Comparison of ENCODE assay signal across 8 cellular contexts in the genomic region with DNA sequence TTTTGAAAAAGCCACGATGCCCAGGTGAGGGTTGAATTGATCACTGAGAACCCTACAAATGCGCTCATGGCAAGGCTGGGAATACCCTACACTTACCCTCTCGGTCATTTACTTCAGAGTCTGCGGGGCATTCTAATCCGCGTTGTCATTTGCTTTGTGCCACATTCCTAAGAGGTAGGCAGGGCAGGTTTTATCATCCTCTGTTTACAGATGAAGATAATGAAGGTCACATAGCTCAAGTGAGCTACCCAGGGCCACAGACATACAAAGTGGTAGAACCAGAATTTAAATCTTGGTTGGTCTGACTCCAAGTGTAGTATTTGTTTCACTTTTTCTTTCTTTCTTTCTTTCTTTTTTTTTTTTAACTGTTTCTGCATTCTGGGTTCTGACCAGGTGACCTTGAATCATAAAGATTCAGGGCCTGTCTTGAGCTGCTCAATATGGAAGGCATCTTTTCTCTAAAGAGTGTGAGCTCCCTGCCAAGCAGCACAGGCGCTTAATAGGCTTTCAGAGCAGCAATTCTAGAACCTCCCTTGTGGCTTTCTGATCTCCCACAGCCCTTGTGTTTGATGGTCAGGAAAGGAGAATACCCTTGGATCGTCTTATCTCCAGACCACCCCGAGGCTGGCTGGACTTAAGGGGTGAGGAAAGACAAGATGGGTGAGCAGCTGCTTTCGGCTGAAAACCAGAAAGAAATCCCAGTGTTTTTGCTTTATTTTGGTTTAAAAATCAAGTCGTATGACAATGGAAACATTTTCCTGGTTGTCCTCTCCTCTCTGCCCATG. TPM values are rescaled to one million over a fixed set of nuclear protein-coding genes. Genes with fewer than 3 reads are reported as not detected.
DNase-seq lines count a peak whose midpoint lies in the region; ATAC-seq and TF ChIP-seq lines count a peak whose summit lies in the region.

No MANE protein-coding gene starts in this region.

- peak overlapping the region; percentile 81 for H3K27ac Mint-ChIP-seq in Caco-2 (ENCODE audit: unreplicated experiment)
- H3K27ac Mint-ChIP-seq in T-cell, result peak overlapping the region; percentile 99

- no peak for TF ChIP-seq CTCF in Caco-2 (IDR thresholded peaks at IDR 0.05; ENCODE audit: insufficient read depth in 1 of 2, low read depth in 1 of 2, low read length in 1 of 2, severe bottlenecking in 1 of 2, unreplicated experiment in 1 of 2)

- H3K27me3 Mint-ChIP-seq in Caco-2 (ENCODE audit: insufficient read depth, unreplicated experiment), result no peaks in the 10 kb centered on the region
- no peaks in the 10 kb centered on the region for H3K27me3 Mint-ChIP-seq in T-cell

- H3K9me3 ChIP-seq in Caco-2, result no peaks in the 10 kb centered on the region
- H3K9me3 ChIP-seq in mononuclear cell (ENCODE audit: low read depth, low read length), result no peaks in the 10 kb centered on the region

- ATAC-seq in GM21528 (IDR thresholded peaks at IDR 0.05; ENCODE audit: low FRiP score, unreplicated experiment) (peak; percentile 24), T-cell (replicated peaks in 1 of 4) (peak in 2 of 4 experiments; percentile 10 to 34), GM18858 (IDR thresholded peaks at IDR 0.05; ENCODE audit: unreplicated experiment) (no peak), HG03045 (IDR thresholded peaks at IDR 0.05; ENCODE audit: unreplicated experiment) (no peak)

- H3K4me1 Mint-ChIP-seq in Caco-2 (ENCODE audit: low read depth, unreplicated experiment) (peaks cover 29% of the 10 kb centered on the region), T-cell (peaks cover 62 to 79% (median 74%) of the 10 kb centered on the region in 3 donors)

- BruUV-seq in Caco-2 (replicated peaks; lab: Mats Ljungman, UMichigan), result TSS peak; percentile 86

- peak overlapping the region; percentile 43 for H3K4me3 Mint-ChIP-seq in Caco-2 (ENCODE audit: unreplicated experiment)
- peak overlapping the region; percentile 95 to 99 (median 99) for H3K4me3 Mint-ChIP-seq in T-cell

- POLR2A ChIA-PET in Caco-2 (lab: Charles Lee), result interaction anchor here (0.5 to 1.6 kb wide), 5 partner anchors 34 to 1800 kb away, joined by 3 to 9 read pairs (median 4); partner anchors contain the start of genes ERG28 and TTLL5
- POLR2A ChIA-PET in T-cell (lab: Charles Lee), result interaction anchor here (0.5 to 1.2 kb wide), 3 partner anchors 18 to 742 kb away, joined by 4 to 9 read pairs (median 5); no protein-coding TSS in a partner anchor

- H3K4me3 ChIP-seq in Caco-2 (ENCODE audit: low read depth, low read length) (no peak overlapping the region), mononuclear cell (ENCODE audit: low read length) (peak overlapping the region; percentile 48)

- H3K27me3 ChIP-seq in Caco-2 (replicated peaks; ENCODE audit: control insufficient read depth, insufficient read depth, low read length) (no peaks in the 10 kb centered on the region), mononuclear cell (ENCODE audit: insufficient read depth, low read length) (no peaks in the 10 kb centered on the region)

- H3K9me3 Mint-ChIP-seq in Caco-2 (ENCODE audit: unreplicated experiment) (no peaks in the 10 kb centered on the region), T-cell (no peaks in the 10 kb centered on the region)

- intact Hi-C loops in Caco-2 (cut with micrococcal nuclease; ENCODE audit: unreplicated experiment), result loop anchor here (1.0 to 2.0 kb wide), 4 partner anchors 32 to 139 kb away; partner anchors contain the start of genes ERG28 and TTLL5

- H3K36me3 ChIP-seq in Caco-2 (ENCODE audit: control insufficient read depth, insufficient read depth, low read length), result no peaks in the 10 kb centered on the region

- no peaks in the 10 kb centered on the region for H3K36me3 Mint-ChIP-seq in Caco-2 (ENCODE audit: insufficient read depth, unreplicated experiment)
- peaks cover 14% of the 10 kb centered on the region for H3K36me3 Mint-ChIP-seq in T-cell

- CTCF ChIA-PET in Caco-2 (lab: Charles Lee) (interaction anchor here (0.5 to 3.7 kb wide), 5 partner anchors 32 to 139 kb away, joined by 3 to 23 read pairs (median 7); partner anchors contain the start of gene ERG28), T-cell (lab: Charles Lee) (interaction anchor here (0.5 to 2.2 kb wide), 8 partner anchors 18 to 208 kb away, joined by 3 to 8 read pairs (median 4); no protein-coding TSS in a partner anchor)

- peaks cover 48% of the 10 kb centered on the region for H3K4me1 ChIP-seq in Caco-2
- peaks cover 52% of the 10 kb centered on the region for H3K4me1 ChIP-seq in mononuclear cell (ENCODE audit: insufficient read depth, low read length)

- DNase-seq in Caco-2, result peak; percentile 65 to 77
- no peak for DNase-seq in T-cell
- no peak for DNase-seq in putamen (ENCODE audit: low spot score)
- no peak for DNase-seq in NOMO-1 (lab: John Stamatoyannopoulos, UW; ENCODE audit: unreplicated experiment in 2 of 2)

RNA-seq across cellular contexts. Expression of gene BATF, which starts 0.7 kb away (rescaled TPM):
- 1.5 and 1.7 TPM in 2 replicates for total RNA-seq in Caco-2 (2022)
- total RNA-seq in T-cell, result 10 to 100 TPM; 12.0 to 22.4 (median 19.2) TPM
- 7.7 TPM for total RNA-seq in mononuclear cell

RNA-seq across cellular contexts. Expression of gene FLVCR2, which starts 56.8 kb away (rescaled TPM):
- total RNA-seq in Caco-2 (2022) (9.7 and 13.4 TPM in 2 replicates), T-cell (1 to 10 TPM; 1.1 to 7.1 (median 3.1) TPM), mononuclear cell (5.8 TPM)

Comparison
In these comparisons a context has a peak if more than half of its experiments do, and no peak if none do; other contexts are left out.
1. DNase-seq: peak in Caco-2 (2 of 2); none in T-cell (0 of 34), putamen (single experiment) and NOMO-1 (0 of 2).